In genomic region chrX:69045616-69046345, GRCh38 we compare ENCODE assay signal across 21 cellular contexts.
"Had no signal": no experiment of that assay in that cellular context is flagged by ENCODE, and none has a peak within 500 bp of the region (broad histone marks: within the 10 kb centered on the region; RNA-seq: fewer than 3 reads in every experiment).

No MANE protein-coding gene starts in this region.

- H3K4me1 Mint-ChIP-seq: activated T-helper 17 cell treated with anti-CD3 and anti-CD28 coated beads, Interleukin-2, amount 50 U/mL, for 72 hours; nephron; stimulated activated naive B cell treated with anti-CD40 and anti-IgM and Interleukin-4, amounts not matched to agents 10 μg/mL and 1 μg/mL and 100 μg/mL, for 72 hours; WTC11 had no signal

- H3K36me3 Mint-ChIP-seq: activated naive CD8-positive, alpha-beta T cell; stimulated activated naive B cell treated with anti-CD40 and anti-IgM and Interleukin-4, amounts not matched to agents 10 μg/mL and 1 μg/mL and 100 μg/mL, for 72 hours; WTC11 had no signal

- H3K36me3 ChIP-seq: adrenal gland, breast epithelium, neutrophil, pancreas, sigmoid colon, upper lobe of left lung had no signal

- H3K9me3 ChIP-seq: adrenal gland, breast epithelium, neutrophil, pancreas, sigmoid colon, upper lobe of left lung had no signal

- H3K27me3 ChIP-seq: neutrophil, sigmoid colon, upper lobe of left lung had no signal

- H3K27ac ChIP-seq: adrenal gland, breast epithelium, neutrophil, pancreas, sigmoid colon, upper lobe of left lung had no signal

- H3K4me3 Mint-ChIP-seq: activated naive CD8-positive, alpha-beta T cell; activated T-cell treated with anti-CD3 and anti-CD28 coated beads, Interleukin-2, amount 50 U/mL, for 24 hours; activated T-helper 17 cell treated with anti-CD3 and anti-CD28 coated beads, Interleukin-2, amount 50 U/mL, for 72 hours; nephron; stimulated activated naive B cell treated with anti-CD40 and anti-IgM and Interleukin-4, amounts not matched to agents 10 μg/mL and 1 μg/mL and 100 μg/mL, for 72 hours; WTC11 had no signal

- H3K4me1 ChIP-seq: adrenal gland, breast epithelium, pancreas, sigmoid colon, upper lobe of left lung had no signal

- ATAC-seq: activated T-helper 17 cell treated with anti-CD3 and anti-CD28 coated beads, Interleukin-2, amount 50 U/mL, for 72 hours; left lobe of liver; pancreas; stimulated activated naive B cell treated with anti-CD40 and anti-IgM and Interleukin-4, amounts not matched to agents 10 μg/mL and 1 μg/mL and 100 μg/mL, for 72 hours; WTC11 had no signal

- H3K4me3 ChIP-seq: adrenal gland, breast epithelium, pancreas, sigmoid colon, upper lobe of left lung had no signal

- DNase-seq: activated CD8-positive, alpha-beta memory T cell treated with anti-CD3 and anti-CD28 coated beads for 24 hours; activated CD8-positive, alpha-beta memory T cell treated with anti-CD3 and anti-CD28 coated beads, Interleukin-2, amount 50 U/mL, for 4 hours; activated T-cell treated with anti-CD3 and anti-CD28 coated beads, Interleukin-2, amount 50 U/mL, for 24 hours; cortex of kidney; erythroblast; foreskin fibroblast; sigmoid colon; stimulated activated CD4-positive, alpha-beta T cell treated with anti-CD3 and anti-CD28 coated beads, Interleukin-2, amount 100 ng/mL, for 48 hours; stimulated activated CD8-positive, alpha-beta memory T cell treated with anti-CD3 and anti-CD28 coated beads, Interleukin-4, amount 100 ng/mL, for 48 hours; stimulated activated naive B cell treated with anti-CD40 and anti-IgM and Interleukin-4, amounts not matched to agents 10 μg/mL and 1 μg/mL and 100 μg/mL, for 72 hours; T-helper 9 cell had no signal

- H3K27ac Mint-ChIP-seq: activated naive CD8-positive, alpha-beta T cell; activated T-cell treated with anti-CD3 and anti-CD28 coated beads, Interleukin-2, amount 50 U/mL, for 24 hours; activated T-helper 17 cell treated with anti-CD3 and anti-CD28 coated beads, Interleukin-2, amount 50 U/mL, for 72 hours; nephron; stimulated activated naive B cell treated with anti-CD40 and anti-IgM and Interleukin-4, amounts not matched to agents 10 μg/mL and 1 μg/mL and 100 μg/mL, for 72 hours; WTC11 had no signal

- H3K9me3 Mint-ChIP-seq: activated T-helper 17 cell treated with anti-CD3 and anti-CD28 coated beads, Interleukin-2, amount 50 U/mL, for 72 hours; WTC11 had no signal
